Comparison of ENCODE assay signal across 8 cellular contexts in genomic region chr10:112950714-112951348, GRCh38. TPM values are rescaled to one million over a fixed set of nuclear protein-coding genes. Genes with fewer than 3 reads are reported as not detected.
DNase-seq lines count a peak whose midpoint lies in the region; ATAC-seq, FAIRE-seq and TF ChIP-seq lines count a peak whose summit lies in the region.

No MANE protein-coding gene starts in this region.

- no peak for ATAC-seq in RWPE2 (ENCODE audit: low read depth)
- no peak for ATAC-seq in stimulated activated memory B cell treated with anti-CD40 and anti-IgM and Interleukin-4, amounts not matched to agents 10 μg/mL and 1 μg/mL and 100 μg/mL, for 72 hours
- ATAC-seq in HG03139 (IDR thresholded peaks at IDR 0.05; ENCODE audit: unreplicated experiment) = no peak

- no peaks in the 10 kb centered on the region for H3K9me3 Mint-ChIP-seq in MCF 10A (ENCODE audit: unreplicated experiment)
- no peaks in the 10 kb centered on the region for H3K9me3 Mint-ChIP-seq in stimulated activated memory B cell treated with anti-CD40 and anti-IgM and Interleukin-4, amounts not matched to agents 10 μg/mL and 1 μg/mL and 100 μg/mL, for 72 hours

- H3K36me3 Mint-ChIP-seq in MCF 10A (ENCODE audit: insufficient read depth, unreplicated experiment) = peaks cover 21% of the 10 kb centered on the region
- no peaks in the 10 kb centered on the region for H3K36me3 Mint-ChIP-seq in stimulated activated memory B cell treated with anti-CD40 and anti-IgM and Interleukin-4, amounts not matched to agents 10 μg/mL and 1 μg/mL and 100 μg/mL, for 72 hours

- H3K9me3 ChIP-seq in RWPE2 (ENCODE audit: severe bottlenecking) = no peaks in the 10 kb centered on the region

- POLR2A ChIA-PET in MCF 10A (lab: Yijun Ruan, JAX) = interaction anchor here (0.6 to 1.7 kb wide), 25 partner anchors 13 to 1978 kb away, joined by 3 to 11 read pairs (median 4); no protein-coding TSS in a partner anchor

- peak overlapping the region; percentile 87 for H3K27ac Mint-ChIP-seq in MCF 10A (ENCODE audit: low read depth, unreplicated experiment)
- no peak overlapping the region for H3K27ac Mint-ChIP-seq in stimulated activated memory B cell treated with anti-CD40 and anti-IgM and Interleukin-4, amounts not matched to agents 10 μg/mL and 1 μg/mL and 100 μg/mL, for 72 hours

- no TSS peak for BruUV-seq in MCF 10A (replicated peaks; lab: Mats Ljungman, UMichigan)

- CTCF ChIA-PET in MCF 10A (lab: Yijun Ruan, JAX) = interaction anchor here (0.6 to 1.0 kb wide), 6 partner anchors 8 to 717 kb away, joined by 3 to 5 read pairs (median 4); no protein-coding TSS in a partner anchor

- peaks cover 22% of the 10 kb centered on the region for H3K4me1 Mint-ChIP-seq in MCF 10A (ENCODE audit: insufficient read depth, unreplicated experiment)
- peaks cover 33% of the 10 kb centered on the region for H3K4me1 Mint-ChIP-seq in stimulated activated memory B cell treated with anti-CD40 and anti-IgM and Interleukin-4, amounts not matched to agents 10 μg/mL and 1 μg/mL and 100 μg/mL, for 72 hours

- no peaks in the 10 kb centered on the region for H3K27me3 ChIP-seq in RWPE2 (ENCODE audit: insufficient read depth, poor library complexity, severe bottlenecking)

- intact Hi-C loops in MCF 10A (cut with micrococcal nuclease) = loop anchor here (1.0 to 10.0 kb wide), 7 partner anchors 106 to 434 kb away; no protein-coding TSS in a partner anchor

- no peak for FAIRE-seq in HTR-8/SVneo (lab: Jason Lieb, UNC)

- peaks cover 15% of the 10 kb centered on the region for H3K36me3 ChIP-seq in RWPE2 (ENCODE audit: low read depth)

- no peaks in the 10 kb centered on the region for H3K27me3 Mint-ChIP-seq in MCF 10A (ENCODE audit: insufficient read depth, unreplicated experiment)
- H3K27me3 Mint-ChIP-seq in stimulated activated memory B cell treated with anti-CD40 and anti-IgM and Interleukin-4, amounts not matched to agents 10 μg/mL and 1 μg/mL and 100 μg/mL, for 72 hours = peaks cover 91% of the 10 kb centered on the region

- peak overlapping the region; percentile 76 for H3K4me3 Mint-ChIP-seq in MCF 10A (ENCODE audit: unreplicated experiment)
- peak overlapping the region; percentile 84 for H3K4me3 Mint-ChIP-seq in stimulated activated memory B cell treated with anti-CD40 and anti-IgM and Interleukin-4, amounts not matched to agents 10 μg/mL and 1 μg/mL and 100 μg/mL, for 72 hours

- peak overlapping the region; percentile 97 for H3K27ac ChIP-seq in RWPE2 (ENCODE audit: poor library complexity, severe bottlenecking)

- H3K4me1 ChIP-seq in RWPE2 (ENCODE audit: insufficient read depth, poor library complexity, severe bottlenecking) = peaks cover 19% of the 10 kb centered on the region

- TF ChIP-seq CTCF in RWPE2 (IDR thresholded peaks at IDR 0.05; ENCODE audit: poor library complexity, severe bottlenecking) (no peak), MCF 10A (IDR thresholded peaks at IDR 0.05; ENCODE audit: unreplicated experiment) (no peak)

- DNase-seq in NCI-H82 (lab: John Stamatoyannopoulos, UW) (peak; percentile 71), NCI-H82 treated with DMSO at 0.1 percent for 48 hours (lab: John Stamatoyannopoulos, UW; ENCODE audit: unreplicated experiment) (no peak), RWPE2 (ENCODE audit: low spot score) (no peak), MCF 10A (ENCODE audit: unreplicated experiment) (peak; percentile 63), left kidney (ENCODE audit: low read depth, low spot score) (peak; percentile 77), HTR-8/SVneo (ENCODE audit: insufficient read length, low spot score) (no peak)

- H3K4me3 ChIP-seq in RWPE2 (ENCODE audit: severe bottlenecking) = peak overlapping the region; percentile 55

RNA-seq across cellular contexts. Expression of gene TCF7L2, which starts 0.8 kb away (rescaled TPM):
- total RNA-seq in MCF 10A (2022) = 25.2 and 25.7 TPM in 2 replicates

Comparison
In these comparisons a context has a peak if more than half of its experiments do, and no peak if none do; other contexts are left out.
1. DNase-seq: peak in NCI-H82 (single experiment), MCF 10A (single experiment) and left kidney (single experiment); none in NCI-H82 treated with DMSO at 0.1 percent for 48 hours (single experiment), RWPE2 (single experiment) and HTR-8/SVneo (single experiment).